In the genomic region with DNA sequence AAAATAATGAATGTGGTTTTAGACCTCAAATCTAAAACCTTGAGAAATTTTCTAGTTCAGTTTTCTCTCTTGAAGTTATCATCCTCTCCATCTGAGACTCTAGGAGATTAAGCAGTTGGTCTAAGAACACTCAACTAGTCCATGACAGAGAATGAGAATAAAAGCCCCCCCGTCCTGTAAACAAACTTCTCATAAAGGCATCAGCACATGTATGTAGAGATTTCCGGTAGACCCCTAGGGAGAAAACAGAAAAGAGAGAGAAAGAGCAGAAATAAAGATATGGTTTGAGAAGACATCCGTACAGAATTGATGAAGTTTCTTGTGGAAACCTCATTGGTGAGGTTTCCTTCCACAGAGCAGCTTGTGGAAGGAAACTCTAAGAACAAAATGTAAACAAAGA, we compare ENCODE assay signal across 18 cellular contexts. TPM values are rescaled to one million over a fixed set of nuclear protein-coding genes. Genes with fewer than 3 reads are reported as not detected.
A peak's percentile ranks its signal among the peaks of the same experiment; 100 is the strongest.
DNase-seq lines count a peak whose midpoint lies in the region; ATAC-seq and TF ChIP-seq lines count a peak whose summit lies in the region.
"Had no signal": no experiment of that assay in that cellular context is flagged by ENCODE, and none has a peak within 500 bp of the region (broad histone marks: within the 10 kb centered on the region; RNA-seq: fewer than 3 reads in every experiment).

No MANE protein-coding gene starts in this region.

- H3K27me3 Mint-ChIP-seq in activated T-cell treated with anti-CD3 and anti-CD28 coated beads, Interleukin-2, amount 50 U/mL, for 24 hours = no peaks in the 10 kb centered on the region
- H3K27me3 Mint-ChIP-seq in activated naive CD8-positive, alpha-beta T cell = no peaks in the 10 kb centered on the region

- WGBS in spleen, 5 donors = 67 to 73% (median 68%) methylated on average over 3 of the region's 3 CpGs

- no peaks in the 10 kb centered on the region for H3K9me3 ChIP-seq in MM.1S (replicated peaks; ENCODE audit: insufficient read depth, low read length)
- no peaks in the 10 kb centered on the region for H3K9me3 ChIP-seq in spleen
- H3K9me3 ChIP-seq: neutrophil had no signal

- peaks cover 79% of the 10 kb centered on the region for H3K4me1 Mint-ChIP-seq in activated T-cell treated with anti-CD3 and anti-CD28 coated beads, Interleukin-2, amount 50 U/mL, for 24 hours (ENCODE audit: low read depth)
- H3K4me1 Mint-ChIP-seq in activated naive CD8-positive, alpha-beta T cell (ENCODE audit: low read depth) = peaks cover 76% of the 10 kb centered on the region

- peaks cover 10% of the 10 kb centered on the region for H3K36me3 Mint-ChIP-seq in activated T-cell treated with anti-CD3 and anti-CD28 coated beads, Interleukin-2, amount 50 U/mL, for 24 hours (ENCODE audit: low read depth)
- no peaks in the 10 kb centered on the region for H3K36me3 Mint-ChIP-seq in activated naive CD8-positive, alpha-beta T cell
- H3K36me3 Mint-ChIP-seq: mesothelial cell of epicardium had no signal

- H2AFZ ChIP-seq in MM.1S (ENCODE audit: low read length) = 0 out of 2 replicates have a peak overlapping the region, but pooled peaks have one; percentile 35

- peak overlapping the region; percentile 64 for H3K4me2 ChIP-seq in MM.1S (ENCODE audit: low read depth, low read length)

- no peak for TF ChIP-seq POLR2A in spleen (IDR thresholded peaks at IDR 0.05)

- no peaks in the 10 kb centered on the region for H3K36me3 ChIP-seq in MM.1S (replicated peaks; ENCODE audit: insufficient read depth, low read length)
- no peaks in the 10 kb centered on the region for H3K36me3 ChIP-seq in spleen
- H3K36me3 ChIP-seq: neutrophil had no signal

- H3K4me1 ChIP-seq in MM.1S (ENCODE audit: low read length) (peaks cover 19% of the 10 kb centered on the region), spleen (peaks cover 13 to 89% (median 48%) of the 10 kb centered on the region in 6 donors)

- no peaks in the 10 kb centered on the region for H3K27me3 ChIP-seq in MM.1S (replicated peaks; ENCODE audit: insufficient read depth, low read length)
- no peaks in the 10 kb centered on the region for H3K27me3 ChIP-seq in spleen (replicated peaks in 1 of 7)
- H3K27me3 ChIP-seq: foreskin keratinocyte had no signal

- no peak overlapping the region for H3K9ac ChIP-seq in MM.1S (ENCODE audit: low read length)

- H3K27ac ChIP-seq in MM.1S (ENCODE audit: low read length) = peak overlapping the region; percentile 42; the same call in 1 of the 2 replicates
- H3K27ac ChIP-seq in spleen = peak overlapping the region; percentile 54 to 92 (median 70)
- H3K27ac ChIP-seq: foreskin keratinocyte, neutrophil, RWPE1 had no signal

- peak overlapping the region; percentile 85 for H3K27ac Mint-ChIP-seq in activated T-cell treated with anti-CD3 and anti-CD28 coated beads, Interleukin-2, amount 50 U/mL, for 24 hours
- peak overlapping the region; percentile 92 for H3K27ac Mint-ChIP-seq in activated naive CD8-positive, alpha-beta T cell
- H3K27ac Mint-ChIP-seq: mesothelial cell of epicardium, WTC11 had no signal

- H3K79me2 ChIP-seq in MM.1S (ENCODE audit: low read length) = no peaks in the 10 kb centered on the region

- no peaks in the 10 kb centered on the region for H3K9me3 Mint-ChIP-seq in activated T-cell treated with anti-CD3 and anti-CD28 coated beads, Interleukin-2, amount 50 U/mL, for 24 hours
- no peaks in the 10 kb centered on the region for H3K9me3 Mint-ChIP-seq in activated naive CD8-positive, alpha-beta T cell (ENCODE audit: low read depth)

- intact Hi-C loops in spleen (cut with DNase I; ENCODE audit: low total_unique reads) = no loop called here

- H4K20me1 ChIP-seq in MM.1S (ENCODE audit: insufficient read depth, low read length) = no peaks in the 10 kb centered on the region

- TF ChIP-seq CTCF in MM.1S (IDR thresholded peaks at IDR 0.05; ENCODE audit: low read length) (no peak), spleen (IDR thresholded peaks at IDR 0.05 in 8 of 11, conservative IDR thresholded peaks at IDR 0.05 in 3 of 11) (no peak)

- ATAC-seq in HG02885 (IDR thresholded peaks at IDR 0.05; ENCODE audit: poor library complexity, unreplicated experiment) (no peak), GM18858 (IDR thresholded peaks at IDR 0.05; ENCODE audit: unreplicated experiment) (no peak)
- ATAC-seq: foreskin keratinocyte, WTC11 had no signal

- H3K4me3 Mint-ChIP-seq in activated T-cell treated with anti-CD3 and anti-CD28 coated beads, Interleukin-2, amount 50 U/mL, for 24 hours = peak overlapping the region; percentile 53
- H3K4me3 Mint-ChIP-seq in activated naive CD8-positive, alpha-beta T cell = peak overlapping the region; percentile 74
- H3K4me3 Mint-ChIP-seq: mesothelial cell of epicardium, WTC11 had no signal

- DNase-seq in activated T-cell treated with anti-CD3 and anti-CD28 coated beads, Interleukin-2, amount 50 U/mL, for 24 hours = no peak
- DNase-seq in activated T-cell treated with anti-CD3 and anti-CD28 coated beads, Interleukin-2, amount 50 U/mL, for 48 hours = no peak
- DNase-seq in MM.1S = peak; percentile 31
- no peak for DNase-seq in spleen
- DNase-seq in activated CD4-positive, CD25-positive, alpha-beta regulatory T cell treated with anti-CD3 and anti-CD28 coated beads, Interleukin-2, amount 50 U/mL, for 72 hours = no peak
- DNase-seq: DMS79 treated with DMSO at 0.1 percent for 48 hours; foreskin keratinocyte; NCI-H1694; NCI-H345; NK-92 treated with Interleukin-12 subunit alpha and Interleukin-12 subunit beta, amount 100 ng/mL, for 24 hours had no signal

- H3K9me2 ChIP-seq in MM.1S (replicated peaks; ENCODE audit: insufficient read depth, low read length) = no peaks in the 10 kb centered on the region

- peaks cover 47% of the 10 kb centered on the region for H3F3A ChIP-seq in MM.1S (ENCODE audit: insufficient read depth, low read length)

- H3K4me3 ChIP-seq in MM.1S (ENCODE audit: low read length) = peak overlapping the region; percentile 39
- H3K4me3 ChIP-seq in spleen = peak overlapping the region in 1 of 8 donors; percentile 24

RNA-seq across cellular contexts. Expression of a gene that starts 3.2 kb away (rescaled TPM):
- total RNA-seq in spleen = 10 to 100 TPM in 6 of 7 donors, 1 to 10 TPM in 1; 9.5 to 15.5 (median 11.6) TPM
- polyA plus RNA-seq in spleen = 1 to 10 TPM in 1 of 3 donors, under 1 TPM in 2; 0.80 to 1.4 (median 1.00) TPM
- total RNA-seq: A673 had no signal
